ENCODE assay signal across 8 cellular contexts in genomic region chr11:75554258-75555022, GRCh38. TPM values are rescaled to one million over a fixed set of nuclear protein-coding genes. Genes with fewer than 3 reads are reported as not detected.
DNase-seq lines count a peak whose midpoint lies in the region; ATAC-seq, FAIRE-seq and TF ChIP-seq lines count a peak whose summit lies in the region.

No MANE protein-coding gene starts in this region.

- FAIRE-seq in GM19239 (lab: Jason Lieb, UNC): no peak

- TF ChIP-seq CTCF in A673 (conservative IDR thresholded peaks at IDR 0.05; ENCODE audit: low read depth, low read length) (no peak), chondrocyte (IDR thresholded peaks at IDR 0.05) (no peak)

- no peaks in the 10 kb centered on the region for H3K9me3 Mint-ChIP-seq in chondrocyte (ENCODE audit: low read depth)
- no peaks in the 10 kb centered on the region for H3K9me3 Mint-ChIP-seq in activated T-helper 1 cell treated with anti-CD3 and anti-CD28 coated beads, Interleukin-12 subunit alpha, Interleukin-12 subunit beta, Interleukin-2, Interleukin-4 antibody, amounts not matched to agents 30 ng/mL and 10 ng/mL and 1 ng/mL, durations not matched to agents 14 hours and 24 hours and 36 hours

- H3K27ac ChIP-seq in A673 (ENCODE audit: low read depth, low read length, poor library complexity, severe bottlenecking) (peak overlapping the region; percentile 95), substantia nigra (ENCODE audit: low read depth, low read length, poor library complexity, severe bottlenecking) (peak overlapping the region; percentile 98)

- no peaks in the 10 kb centered on the region for H3K27me3 ChIP-seq in A673 (replicated peaks; ENCODE audit: insufficient read depth, low read depth, low read length, poor library complexity)

- H3K27ac Mint-ChIP-seq in chondrocyte (ENCODE audit: unreplicated experiment): peak overlapping the region; percentile 100
- H3K27ac Mint-ChIP-seq in activated T-helper 1 cell treated with anti-CD3 and anti-CD28 coated beads, Interleukin-12 subunit alpha, Interleukin-12 subunit beta, Interleukin-2, Interleukin-4 antibody, amounts not matched to agents 30 ng/mL and 10 ng/mL and 1 ng/mL, durations not matched to agents 14 hours and 24 hours and 36 hours: no peak overlapping the region

- peaks cover 56% of the 10 kb centered on the region for H3K4me1 Mint-ChIP-seq in chondrocyte (ENCODE audit: low read depth)
- H3K4me1 Mint-ChIP-seq in activated T-helper 1 cell treated with anti-CD3 and anti-CD28 coated beads, Interleukin-12 subunit alpha, Interleukin-12 subunit beta, Interleukin-2, Interleukin-4 antibody, amounts not matched to agents 30 ng/mL and 10 ng/mL and 1 ng/mL, durations not matched to agents 14 hours and 24 hours and 36 hours (ENCODE audit: low read depth): no peaks in the 10 kb centered on the region

- CTCF ChIA-PET in A673 (lab: Charles Lee): interaction anchor here (0.7 to 1.4 kb wide), 3 partner anchors 22 to 29 kb away, joined by 3 read pairs; partner anchors contain the start of gene GDPD5

- H3K36me3 ChIP-seq in A673 (ENCODE audit: insufficient read depth, low read length, poor library complexity, severe bottlenecking): no peaks in the 10 kb centered on the region

- intact Hi-C loops in A673 (cut with micrococcal nuclease; ENCODE audit: unreplicated experiment): no loop called here
- intact Hi-C loops in activated T-helper 1 cell treated with anti-CD3 and anti-CD28 coated beads, Interleukin-12 subunit alpha, Interleukin-12 subunit beta, Interleukin-2, Interleukin-4 antibody, amounts not matched to agents 30 ng/mL and 10 ng/mL and 1 ng/mL, durations not matched to agents 14 hours and 24 hours and 36 hours (cut with micrococcal nuclease): no loop called here

- H3K36me3 Mint-ChIP-seq in chondrocyte (ENCODE audit: low read depth): no peaks in the 10 kb centered on the region
- H3K36me3 Mint-ChIP-seq in activated T-helper 1 cell treated with anti-CD3 and anti-CD28 coated beads, Interleukin-12 subunit alpha, Interleukin-12 subunit beta, Interleukin-2, Interleukin-4 antibody, amounts not matched to agents 30 ng/mL and 10 ng/mL and 1 ng/mL, durations not matched to agents 14 hours and 24 hours and 36 hours (ENCODE audit: low read depth): no peaks in the 10 kb centered on the region

- no TSS peak for BruUV-seq in A673 (replicated peaks; lab: Mats Ljungman, UMichigan)

- H3K4me3 ChIP-seq in A673 (ENCODE audit: low read depth, low read length, poor library complexity, severe bottlenecking): no peak overlapping the region

- ATAC-seq in HG03354 (IDR thresholded peaks at IDR 0.05; ENCODE audit: poor library complexity, severe bottlenecking, unreplicated experiment): no peak

- POLR2A ChIA-PET in A673 (lab: Charles Lee; ENCODE audit: low non-redundant PET): interaction anchor here (0.6 to 1.5 kb wide), 7 partner anchors 8 to 215 kb away, joined by 3 to 11 read pairs (median 3); partner anchors contain the start of gene SERPINH1

- peak overlapping the region; percentile 45 for H3K4me3 Mint-ChIP-seq in chondrocyte (ENCODE audit: unreplicated experiment)
- no peak overlapping the region for H3K4me3 Mint-ChIP-seq in activated T-helper 1 cell treated with anti-CD3 and anti-CD28 coated beads, Interleukin-12 subunit alpha, Interleukin-12 subunit beta, Interleukin-2, Interleukin-4 antibody, amounts not matched to agents 30 ng/mL and 10 ng/mL and 1 ng/mL, durations not matched to agents 14 hours and 24 hours and 36 hours

- no peaks in the 10 kb centered on the region for H3K9me3 ChIP-seq in A673 (ENCODE audit: low read depth, low read length, poor library complexity, severe bottlenecking)

- DNase-seq in A673 (ENCODE audit: low spot score) (peak; percentile 94), NCI-H1694 treated with DMSO at 0.1 percent for 48 hours (lab: John Stamatoyannopoulos, UW) (peak; percentile 80), chondrocyte (ENCODE audit: low spot score) (peak; percentile 99), left kidney (ENCODE audit: low read depth, low spot score) (peak; percentile 95), substantia nigra (lab: John Stamatoyannopoulos, UW) (peak; percentile 58 to 98 (median 92)), GM19239 (ENCODE audit: insufficient read length, low spot score) (no peak)
- no peak for DNase-seq in activated T-helper 1 cell treated with anti-CD3 and anti-CD28 coated beads, Interleukin-12 subunit alpha, Interleukin-12 subunit beta, Interleukin-2, Interleukin-4 antibody, amounts not matched to agents 30 ng/mL and 10 ng/mL and 1 ng/mL, durations not matched to agents 14 hours and 24 hours and 36 hours (ENCODE audit: low spot score)

- peaks cover 45% of the 10 kb centered on the region for H3K4me1 ChIP-seq in A673 (ENCODE audit: insufficient read depth, low read length, poor library complexity, severe bottlenecking)

- H3K27me3 Mint-ChIP-seq in chondrocyte (ENCODE audit: low read depth): no peaks in the 10 kb centered on the region
- peaks cover 6% of the 10 kb centered on the region for H3K27me3 Mint-ChIP-seq in activated T-helper 1 cell treated with anti-CD3 and anti-CD28 coated beads, Interleukin-12 subunit alpha, Interleukin-12 subunit beta, Interleukin-2, Interleukin-4 antibody, amounts not matched to agents 30 ng/mL and 10 ng/mL and 1 ng/mL, durations not matched to agents 14 hours and 24 hours and 36 hours (ENCODE audit: insufficient read depth)

RNA-seq across cellular contexts. Expression of gene SERPINH1, which starts 7.6 kb away (rescaled TPM):
- 264 and 268 TPM in 2 replicates for total RNA-seq in A673 (2021)
- total RNA-seq in chondrocyte: 1,000 to 1,204 TPM (median 1,170 TPM) in 3 replicates
- 24.1 and 25.3 TPM in 2 replicates for total RNA-seq in activated T-helper 1 cell treated with anti-CD3 and anti-CD28 coated beads, Interleukin-12 subunit alpha, Interleukin-12 subunit beta, Interleukin-2, Interleukin-4 antibody, amounts not matched to agents 30 ng/mL and 10 ng/mL and 1 ng/mL, durations not matched to agents 14 hours and 24 hours and 36 hours

RNA-seq across cellular contexts. Expression of gene GDPD5, which starts 28.7 kb away (rescaled TPM):
- total RNA-seq in A673 (2021): 1.4 and 3.5 TPM in 2 replicates
- 8.9 to 12.6 TPM (median 11.3 TPM) in 3 replicates for total RNA-seq in chondrocyte
- 9.7 and 13.5 TPM in 2 replicates for total RNA-seq in activated T-helper 1 cell treated with anti-CD3 and anti-CD28 coated beads, Interleukin-12 subunit alpha, Interleukin-12 subunit beta, Interleukin-2, Interleukin-4 antibody, amounts not matched to agents 30 ng/mL and 10 ng/mL and 1 ng/mL, durations not matched to agents 14 hours and 24 hours and 36 hours

Comparison
In these comparisons a context has a peak if more than half of its experiments do, and no peak if none do; other contexts are left out.
1. DNase-seq: peak in A673 (single experiment), NCI-H1694 treated with DMSO at 0.1 percent for 48 hours (single experiment), chondrocyte (single experiment), left kidney (single experiment) and substantia nigra (49 of 49); none in GM19239 (single experiment) and activated T-helper 1 cell treated with anti-CD3 and anti-CD28 coated beads, Interleukin-12 subunit alpha, Interleukin-12 subunit beta, Interleukin-2, Interleukin-4 antibody, amounts not matched to agents 30 ng/mL and 10 ng/mL and 1 ng/mL, durations not matched to agents 14 hours and 24 hours and 36 hours (single experiment).
2. RNA of gene SERPINH1, which starts 7.6 kb away (total RNA-seq): 1,000 to 1,204 TPM in chondrocyte and 264 to 268 TPM in A673; 24.1 to 25.3 TPM in activated T-helper 1 cell treated with anti-CD3 and anti-CD28 coated beads, Interleukin-12 subunit alpha, Interleukin-12 subunit beta, Interleukin-2, Interleukin-4 antibody, amounts not matched to agents 30 ng/mL and 10 ng/mL and 1 ng/mL, durations not matched to agents 14 hours and 24 hours and 36 hours; every median in the first group is over 10 times any median in the second.